2 cellular contexts compared by ENCODE assay signal in the genomic region with DNA sequence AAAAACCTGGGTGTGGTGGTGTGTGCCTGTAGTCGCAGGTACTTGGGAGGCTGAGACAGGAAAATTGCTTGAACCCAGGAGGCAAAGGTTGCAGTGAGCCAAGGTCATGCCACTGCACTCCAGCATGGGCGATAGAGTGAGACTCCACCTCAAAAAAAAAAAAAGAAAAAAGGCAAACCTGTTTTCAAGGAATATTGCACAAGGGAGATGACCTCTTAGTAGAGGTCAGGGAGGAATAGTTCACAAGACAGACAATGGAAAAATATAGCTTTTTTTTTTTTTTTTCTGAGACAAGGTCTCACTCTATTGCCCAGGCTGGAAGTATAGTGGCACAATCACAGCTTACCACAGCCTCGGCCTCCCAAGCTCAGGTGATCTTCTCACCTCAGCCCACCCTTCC.
A peak's percentile ranks its signal among the peaks of the same experiment; 100 is the strongest.
TF ChIP-seq lines count a peak whose summit lies in the region.

No MANE protein-coding gene starts in this region.

TF ChIP-seq in HepG2, 621 proteins besides CTCF, POLR2A, EP300 and RAD21 (continues in another document):
- TF ChIP-seq SOX6 (IDR thresholded peaks at IDR 0.05) (no peak), SOX6 (CRISPR knock-in tag; IDR thresholded peaks at IDR 0.05) (peak; percentile 19; the same call in 1 of the 2 replicates), ONECUT2 (CRISPR knock-in tag; IDR thresholded peaks at IDR 0.05) (no peak), NR2F1 (CRISPR knock-in tag; IDR thresholded peaks at IDR 0.05) (peak; percentile 55 to 80), MZF1 (CRISPR knock-in tag; IDR thresholded peaks at IDR 0.05; ENCODE audit: borderline replicate concordance) (no peak), SKI (IDR thresholded peaks at IDR 0.05; ENCODE audit: partially characterized antibody) (peak; percentile 27), SOX5 (CRISPR knock-in tag; IDR thresholded peaks at IDR 0.05; ENCODE audit: borderline replicate concordance) (peak; percentile 31; the same call in 1 of the 2 replicates), NR2F6 (IDR thresholded peaks at IDR 0.05) (peak; percentile 80), NR2F6 (CRISPR knock-in tag; IDR thresholded peaks at IDR 0.05) (peak; percentile 68), CENPX (CRISPR knock-in tag; IDR thresholded peaks at IDR 0.05) (no peak), ZFP36L1 (CRISPR knock-in tag; IDR thresholded peaks at IDR 0.05) (no peak), MED8 (CRISPR knock-in tag; IDR thresholded peaks at IDR 0.05; ENCODE audit: insufficient replicate concordance) (no peak), ZIK1 (CRISPR knock-in tag; IDR thresholded peaks at IDR 0.05; ENCODE audit: borderline replicate concordance, low read depth) (no peak), TEAD2 (CRISPR knock-in tag; IDR thresholded peaks at IDR 0.05) (no peak), ZNF615 (CRISPR knock-in tag; IDR thresholded peaks at IDR 0.05; ENCODE audit: borderline replicate concordance) (no peak), RXRB (CRISPR knock-in tag; IDR thresholded peaks at IDR 0.05; ENCODE audit: borderline replicate concordance) (peak; percentile 72; the same call in 1 of the 2 replicates), PPARG (CRISPR knock-in tag; conservative IDR thresholded peaks at IDR 0.05) (0 out of 2 replicates have a peak, but pooled peaks have one; percentile 46), ZNF441 (CRISPR knock-in tag; IDR thresholded peaks at IDR 0.05; ENCODE audit: borderline replicate concordance) (peak; percentile 53; the same call in 1 of the 2 replicates), SOX13 (IDR thresholded peaks at IDR 0.05) (no peak), SOX13 (CRISPR knock-in tag; conservative IDR thresholded peaks at IDR 0.05 in 1 of 2, IDR thresholded peaks at IDR 0.05 in 1 of 2) (peak in 1 of 2 experiments; percentile 66; a peak in 1 of 4 replicates), NR2F2 (IDR thresholded peaks at IDR 0.05; ENCODE audit: borderline replicate concordance, low read depth) (0 out of 2 replicates have a peak, but pooled peaks have one; percentile 46), CREM (IDR thresholded peaks at IDR 0.05) (no peak), CREM (CRISPR knock-in tag; IDR thresholded peaks at IDR 0.05) (no peak), ZNF337 (CRISPR knock-in tag; IDR thresholded peaks at IDR 0.05; ENCODE audit: borderline replicate concordance, low read depth) (no peak)
- TF ChIP-seq, protein P1, sequence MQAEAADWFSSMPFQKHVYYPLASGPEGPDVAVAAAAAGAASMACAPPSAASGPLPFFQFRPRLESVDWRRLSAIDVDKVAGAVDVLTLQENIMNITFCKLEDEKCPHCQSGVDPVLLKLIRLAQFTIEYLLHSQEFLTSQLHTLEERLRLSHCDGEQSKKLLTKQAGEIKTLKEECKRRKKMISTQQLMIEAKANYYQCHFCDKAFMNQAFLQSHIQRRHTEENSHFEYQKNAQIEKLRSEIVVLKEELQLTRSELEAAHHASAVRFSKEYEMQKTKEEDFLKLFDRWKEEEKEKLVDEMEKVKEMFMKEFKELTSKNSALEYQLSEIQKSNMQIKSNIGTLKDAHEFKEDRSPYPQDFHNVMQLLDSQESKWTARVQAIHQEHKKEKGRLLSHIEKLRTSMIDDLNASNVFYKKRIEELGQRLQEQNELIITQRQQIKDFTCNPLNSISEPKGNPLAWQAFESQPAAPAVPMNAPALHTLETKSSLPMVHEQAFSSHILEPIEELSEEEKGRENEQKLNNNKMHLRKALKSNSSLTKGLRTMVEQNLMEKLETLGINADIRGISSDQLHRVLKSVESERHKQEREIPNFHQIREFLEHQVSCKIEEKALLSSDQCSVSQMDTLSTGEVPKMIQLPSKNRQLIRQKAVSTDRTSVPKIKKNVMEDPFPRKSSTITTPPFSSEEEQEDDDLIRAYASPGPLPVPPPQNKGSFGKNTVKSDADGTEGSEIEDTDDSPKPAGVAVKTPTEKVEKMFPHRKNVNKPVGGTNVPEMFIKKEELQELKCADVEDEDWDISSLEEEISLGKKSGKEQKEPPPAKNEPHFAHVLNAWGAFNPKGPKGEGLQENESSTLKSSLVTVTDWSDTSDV (CRISPR knock-in tag; IDR thresholded peaks at IDR 0.05), result no peak
- TF ChIP-seq, protein P2, sequence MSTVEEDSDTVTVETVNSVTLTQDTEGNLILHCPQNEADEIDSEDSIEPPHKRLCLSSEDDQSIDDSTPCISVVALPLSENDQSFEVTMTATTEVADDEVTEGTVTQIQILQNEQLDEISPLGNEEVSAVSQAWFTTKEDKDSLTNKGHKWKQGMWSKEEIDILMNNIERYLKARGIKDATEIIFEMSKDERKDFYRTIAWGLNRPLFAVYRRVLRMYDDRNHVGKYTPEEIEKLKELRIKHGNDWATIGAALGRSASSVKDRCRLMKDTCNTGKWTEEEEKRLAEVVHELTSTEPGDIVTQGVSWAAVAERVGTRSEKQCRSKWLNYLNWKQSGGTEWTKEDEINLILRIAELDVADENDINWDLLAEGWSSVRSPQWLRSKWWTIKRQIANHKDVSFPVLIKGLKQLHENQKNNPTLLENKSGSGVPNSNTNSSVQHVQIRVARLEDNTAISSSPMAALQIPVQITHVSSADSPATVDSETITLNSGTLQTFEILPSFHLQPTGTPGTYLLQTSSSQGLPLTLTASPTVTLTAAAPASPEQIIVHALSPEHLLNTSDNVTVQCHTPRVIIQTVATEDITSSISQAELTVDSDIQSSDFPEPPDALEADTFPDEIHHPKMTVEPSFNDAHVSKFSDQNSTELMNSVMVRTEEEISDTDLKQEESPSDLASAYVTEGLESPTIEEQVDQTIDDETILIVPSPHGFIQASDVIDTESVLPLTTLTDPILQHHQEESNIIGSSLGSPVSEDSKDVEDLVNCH (CRISPR knock-in tag; IDR thresholded peaks at IDR 0.05), result no peak
- TF ChIP-seq, protein P3, sequence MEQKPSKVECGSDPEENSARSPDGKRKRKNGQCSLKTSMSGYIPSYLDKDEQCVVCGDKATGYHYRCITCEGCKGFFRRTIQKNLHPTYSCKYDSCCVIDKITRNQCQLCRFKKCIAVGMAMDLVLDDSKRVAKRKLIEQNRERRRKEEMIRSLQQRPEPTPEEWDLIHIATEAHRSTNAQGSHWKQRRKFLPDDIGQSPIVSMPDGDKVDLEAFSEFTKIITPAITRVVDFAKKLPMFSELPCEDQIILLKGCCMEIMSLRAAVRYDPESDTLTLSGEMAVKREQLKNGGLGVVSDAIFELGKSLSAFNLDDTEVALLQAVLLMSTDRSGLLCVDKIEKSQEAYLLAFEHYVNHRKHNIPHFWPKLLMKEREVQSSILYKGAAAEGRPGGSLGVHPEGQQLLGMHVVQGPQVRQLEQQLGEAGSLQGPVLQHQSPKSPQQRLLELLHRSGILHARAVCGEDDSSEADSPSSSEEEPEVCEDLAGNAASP (CRISPR knock-in tag; IDR thresholded peaks at IDR 0.05; ENCODE audit: borderline replicate concordance), result 0 out of 2 replicates have a peak, but pooled peaks have one; percentile 16
- TF ChIP-seq, protein P4, sequence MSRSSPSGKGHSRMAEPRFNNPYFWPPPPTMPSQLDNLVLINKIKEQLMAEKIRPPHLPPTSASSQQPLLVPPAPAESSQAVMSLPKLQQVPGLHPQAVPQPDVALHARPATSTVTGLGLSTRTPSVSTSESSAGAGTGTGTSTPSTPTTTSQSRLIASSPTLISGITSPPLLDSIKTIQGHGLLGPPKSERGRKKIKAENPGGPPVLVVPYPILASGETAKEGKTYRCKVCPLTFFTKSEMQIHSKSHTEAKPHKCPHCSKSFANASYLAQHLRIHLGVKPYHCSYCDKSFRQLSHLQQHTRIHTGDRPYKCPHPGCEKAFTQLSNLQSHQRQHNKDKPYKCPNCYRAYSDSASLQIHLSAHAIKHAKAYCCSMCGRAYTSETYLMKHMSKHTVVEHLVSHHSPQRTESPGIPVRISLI (CRISPR knock-in tag; IDR thresholded peaks at IDR 0.05; ENCODE audit: borderline replicate concordance), result peak; percentile 74; the same call in 1 of the 2 replicates

TF ChIP-seq in K562, 482 proteins besides CTCF, POLR2A, EP300 and RAD21:
- TF ChIP-seq NR1H2 (CRISPR knock-in tag; IDR thresholded peaks at IDR 0.05) (no peak), RFX7 (CRISPR knock-in tag; IDR thresholded peaks at IDR 0.05) (no peak), CEBPB (tag; IDR thresholded peaks at IDR 0.05) (peak; percentile 26; the same call in 1 of the 2 replicates)
- TF ChIP-seq, protein P5, sequence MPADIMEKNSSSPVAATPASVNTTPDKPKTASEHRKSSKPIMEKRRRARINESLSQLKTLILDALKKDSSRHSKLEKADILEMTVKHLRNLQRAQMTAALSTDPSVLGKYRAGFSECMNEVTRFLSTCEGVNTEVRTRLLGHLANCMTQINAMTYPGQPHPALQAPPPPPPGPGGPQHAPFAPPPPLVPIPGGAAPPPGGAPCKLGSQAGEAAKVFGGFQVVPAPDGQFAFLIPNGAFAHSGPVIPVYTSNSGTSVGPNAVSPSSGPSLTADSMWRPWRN (IDR thresholded peaks at IDR 0.05; ENCODE audit: low read depth), result no peak
